1 cellular context compared by ENCODE assay signal in genomic region chr16:21276090-21276489, GRCh38.
TF ChIP-seq lines count a peak whose summit lies in the region.

No MANE protein-coding gene starts in this region.

TF ChIP-seq in K562, 482 proteins besides CTCF, POLR2A, EP300 and RAD21:
- TF ChIP-seq CBFB (CRISPR knock-in tag; IDR thresholded peaks at IDR 0.05): no peak
- no peak for TF ChIP-seq ELK3 (CRISPR knock-in tag; IDR thresholded peaks at IDR 0.05)
- TF ChIP-seq NCOR1 (IDR thresholded peaks at IDR 0.05): no peak
- no peak for TF ChIP-seq NBN (IDR thresholded peaks at IDR 0.05; ENCODE audit: low read depth)
- no peak for TF ChIP-seq EHMT2 (IDR thresholded peaks at IDR 0.05)
- peak; percentile 51; the same call in 1 of the 2 replicates for TF ChIP-seq SPI1 (IDR thresholded peaks at IDR 0.05; ENCODE audit: borderline replicate concordance, low read depth, low read length)
